7 cellular contexts compared by ENCODE assay signal in the genomic region with DNA sequence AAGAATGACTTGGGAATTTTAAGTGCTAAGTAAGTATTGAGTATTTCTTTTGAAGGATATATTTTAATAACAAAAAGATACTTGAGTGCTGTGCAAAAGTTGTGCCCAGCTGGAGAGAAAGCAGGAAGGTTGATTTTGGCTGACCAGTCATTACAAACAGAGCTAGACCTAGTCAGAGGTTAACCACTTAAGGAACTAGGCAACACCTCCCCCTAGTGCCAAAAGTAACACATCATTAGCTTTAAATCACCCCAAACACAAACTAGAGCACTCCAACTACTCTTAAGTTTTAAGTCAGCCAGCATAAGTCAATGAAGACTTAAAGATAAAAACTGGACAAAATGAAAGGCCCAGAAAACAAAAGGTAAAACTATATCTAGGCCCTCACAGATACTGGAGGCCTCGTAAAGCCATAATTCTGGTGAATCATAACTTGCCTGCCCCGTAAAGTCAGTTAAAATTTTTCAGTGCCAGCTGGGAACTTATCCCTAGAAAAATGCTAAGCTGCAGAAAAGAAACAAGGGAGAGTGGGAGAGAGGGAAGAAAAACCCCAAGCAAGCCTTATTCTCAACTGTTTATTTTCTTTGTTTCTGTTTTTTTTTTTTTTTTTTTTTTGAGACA. TPM values are rescaled to one million over a fixed set of nuclear protein-coding genes. Genes with fewer than 3 reads are reported as not detected.
DNase-seq lines count a peak whose midpoint lies in the region; ATAC-seq and TF ChIP-seq lines count a peak whose summit lies in the region.

No MANE protein-coding gene starts in this region.

- no peaks in the 10 kb centered on the region for H3K27me3 ChIP-seq in OCI-LY1 (ENCODE audit: insufficient read depth, low read length)
- H3K27me3 ChIP-seq in body of pancreas = no peaks in the 10 kb centered on the region

- TF ChIP-seq CTCF in OCI-LY1 (IDR thresholded peaks at IDR 0.05; ENCODE audit: low read length) (peak; percentile 68), body of pancreas (IDR thresholded peaks at IDR 0.05) (peak; percentile 17 to 74 (median 62))

- no peak for TF ChIP-seq POLR2A in body of pancreas (IDR thresholded peaks at IDR 0.05)

- H3K4me1 ChIP-seq in OCI-LY1 (ENCODE audit: insufficient read depth, low read length, severe bottlenecking) (peaks cover 20% of the 10 kb centered on the region), body of pancreas (peaks cover 32% of the 10 kb centered on the region)

- peaks cover 33% of the 10 kb centered on the region for H3K79me2 ChIP-seq in OCI-LY1 (ENCODE audit: insufficient read depth, low read length)

- peak; percentile 67 for DNase-seq in DMS53 treated with DMSO at 0.1 percent for 48 hours (lab: John Stamatoyannopoulos, UW; ENCODE audit: unreplicated experiment)
- DNase-seq in body of pancreas = peak; percentile 24 to 66 (median 36)
- DNase-seq in kidney glomerular epithelial cell (lab: John Stamatoyannopoulos, UW) = peak; percentile 66
- DNase-seq in stromal cell of bone marrow (ENCODE audit: low read depth) = peak; percentile 82

- H3K4me2 ChIP-seq in OCI-LY1 (ENCODE audit: low read length) = no peak overlapping the region

- H3K9me3 ChIP-seq in OCI-LY1 (ENCODE audit: low read length) (no peaks in the 10 kb centered on the region), body of pancreas (no peaks in the 10 kb centered on the region)

- H3K9me2 ChIP-seq in OCI-LY1 (ENCODE audit: low read depth, low read length) = no peaks in the 10 kb centered on the region

- H3K36me3 ChIP-seq in OCI-LY1 (ENCODE audit: insufficient read depth, low read length) (peaks cover 13% of the 10 kb centered on the region), body of pancreas (replicated peaks in 1 of 2; ENCODE audit: insufficient read depth in 1 of 2, low read depth in 2 of 2) (peaks cover 0 to under 1% of the 10 kb centered on the region in 2 donors)

- H3F3A ChIP-seq in OCI-LY1 (ENCODE audit: insufficient read depth, low read length) = no peaks in the 10 kb centered on the region

- H3K9ac ChIP-seq in OCI-LY1 (ENCODE audit: low read length) = no peak overlapping the region

- no peak overlapping the region for H3K27ac ChIP-seq in OCI-LY1 (ENCODE audit: low read depth, low read length, poor library complexity, severe bottlenecking)
- peak overlapping the region in 2 of 4 donors; percentile 11 to 21 for H3K27ac ChIP-seq in body of pancreas

- intact Hi-C loops in body of pancreas (cut with DNase I) = no loop called here

- 7 to 26% methylated on average over 2 of the region's 2 CpGs for WGBS in body of pancreas, 2 donors

- H2AFZ ChIP-seq in OCI-LY1 (ENCODE audit: low read length) = no peak overlapping the region

- ATAC-seq in GM19023 (IDR thresholded peaks at IDR 0.05; ENCODE audit: unreplicated experiment) (peak; percentile 32), HG03565 (IDR thresholded peaks at IDR 0.05; ENCODE audit: unreplicated experiment) (peak; percentile 32), body of pancreas (no peak)

- H3K4me3 ChIP-seq in OCI-LY1 (ENCODE audit: low read depth, low read length, poor library complexity, severe bottlenecking) (no peak overlapping the region), body of pancreas (no peak overlapping the region)

- H4K20me1 ChIP-seq in OCI-LY1 (ENCODE audit: insufficient read depth, low read length) = no peaks in the 10 kb centered on the region

RNA-seq across cellular contexts. Expression of a gene that starts 4.6 kb away (rescaled TPM):
- total RNA-seq in body of pancreas = 10 to 100 TPM; 19.4 to 62.5 TPM

RNA-seq across cellular contexts. Expression of a gene that starts 16.8 kb away (rescaled TPM):
- total RNA-seq in body of pancreas = not detected

RNA-seq across cellular contexts. Expression of a gene that starts 26.9 kb away (rescaled TPM):
- total RNA-seq in body of pancreas = not detected

RNA-seq across cellular contexts. Expression of a gene that starts 44.1 kb away (rescaled TPM):
- total RNA-seq in body of pancreas = 1 to 10 TPM in 1 of 2 donors, not detected in 1; 2.1 TPM

RNA-seq across cellular contexts. Expression of a gene that starts 48.7 kb away (rescaled TPM):
- 10 to 100 TPM in 1 of 2 donors, 1 to 10 TPM in 1; 8.6 to 21.0 TPM for total RNA-seq in body of pancreas
